Comparison of ENCODE assay signal across 18 cellular contexts in genomic region chr1:34896612-34897011, GRCh38. TPM values are rescaled to one million over a fixed set of nuclear protein-coding genes. Genes with fewer than 3 reads are reported as not detected.
A peak's percentile ranks its signal among the peaks of the same experiment; 100 is the strongest.
DNase-seq lines count a peak whose midpoint lies in the region; ATAC-seq and TF ChIP-seq lines count a peak whose summit lies in the region.
"Had no signal": no experiment of that assay in that cellular context is flagged by ENCODE, and none has a peak within 500 bp of the region (broad histone marks: within the 10 kb centered on the region; RNA-seq: fewer than 3 reads in every experiment).

No MANE protein-coding gene starts in this region.

- 56% methylated on average over 1 of the region's 1 CpG for whole genome bisulfite sequencing in esophagus muscularis mucosa

- ATAC-seq in GM21528 (IDR thresholded peaks at IDR 0.05; ENCODE audit: low FRiP score, unreplicated experiment): no peak
- no peak for ATAC-seq in naive thymus-derived CD4-positive, alpha-beta T cell
- no peak for ATAC-seq in stimulated activated naive B cell treated with anti-CD40 and anti-IgM and Interleukin-4, amounts not matched to agents 10 μg/mL and 1 μg/mL and 100 μg/mL, for 72 hours (replicated peaks)
- ATAC-seq: activated naive CD8-positive, alpha-beta T cell treated with anti-CD3 and anti-CD28 coated beads, Interleukin-2, amount 50 U/mL, for 24 hours; left ventricle myocardium superior had no signal

- peaks cover 23% of the 10 kb centered on the region for H3K27me3 ChIP-seq in A673 (replicated peaks; ENCODE audit: insufficient read depth, low read depth, low read length, poor library complexity)
- no peaks in the 10 kb centered on the region for H3K27me3 ChIP-seq in OCI-LY3 (ENCODE audit: low read depth, low read length)
- peaks cover 0 to 13% (median 0%) of the 10 kb centered on the region in 4 donors for H3K27me3 ChIP-seq in esophagus muscularis mucosa
- H3K27me3 ChIP-seq in naive thymus-derived CD4-positive, alpha-beta T cell (ENCODE audit: control insufficient read depth in 2 of 2, insufficient read depth in 2 of 2, low read length in 2 of 2): no peaks in the 10 kb centered on the region
- H3K27me3 ChIP-seq: breast epithelium, upper lobe of left lung had no signal

- CTCF ChIA-PET in A673 (lab: Charles Lee): no interaction called here
- CTCF ChIA-PET in naive thymus-derived CD4-positive, alpha-beta T cell (lab: Charles Lee): interaction anchor here (1.1 kb wide), 1 partner anchor 395 kb away, joined by 3 read pairs; no protein-coding TSS in a partner anchor

- H3K4me3 ChIP-seq in A673 (ENCODE audit: low read depth, low read length, poor library complexity, severe bottlenecking) (no peak overlapping the region), OCI-LY3 (ENCODE audit: low read length) (no peak overlapping the region), epithelial cell of proximal tubule (ENCODE audit: low read depth, low read length) (no peak overlapping the region), esophagus muscularis mucosa (no peak overlapping the region)
- no peak overlapping the region for H3K4me3 ChIP-seq in naive thymus-derived CD4-positive, alpha-beta T cell (ENCODE audit: low read length)
- H3K4me3 ChIP-seq: breast epithelium, upper lobe of left lung had no signal

- H3K27ac Mint-ChIP-seq in naive thymus-derived CD4-positive, alpha-beta T cell: no peak overlapping the region
- no peak overlapping the region for H3K27ac Mint-ChIP-seq in stimulated activated naive B cell treated with anti-CD40 and anti-IgM and Interleukin-4, amounts not matched to agents 10 μg/mL and 1 μg/mL and 100 μg/mL, for 72 hours
- H3K27ac Mint-ChIP-seq: activated naive CD8-positive, alpha-beta T cell treated with anti-CD3 and anti-CD28 coated beads, Interleukin-2, amount 50 U/mL, for 24 hours had no signal

- peaks cover 8% of the 10 kb centered on the region for H3K9me3 ChIP-seq in A673 (ENCODE audit: low read depth, low read length, poor library complexity, severe bottlenecking)
- no peaks in the 10 kb centered on the region for H3K9me3 ChIP-seq in OCI-LY3 (ENCODE audit: insufficient read depth, low read length)
- peaks cover 0 to 17% (median 6%) of the 10 kb centered on the region in 4 donors for H3K9me3 ChIP-seq in esophagus muscularis mucosa
- H3K9me3 ChIP-seq in naive thymus-derived CD4-positive, alpha-beta T cell (ENCODE audit: control insufficient read depth in 2 of 3, low read length in 3 of 3): peaks cover 0 to 16% (median 3%) of the 10 kb centered on the region in 3 experiments

- H3K27ac ChIP-seq in A673 (ENCODE audit: low read depth, low read length, poor library complexity, severe bottlenecking) (no peak overlapping the region), OCI-LY3 (ENCODE audit: low read length) (no peak overlapping the region), esophagus muscularis mucosa (replicated peaks in 1 of 4) (no peak overlapping the region)
- no peak overlapping the region for H3K27ac ChIP-seq in naive thymus-derived CD4-positive, alpha-beta T cell (ENCODE audit: low read depth, low read length)
- H3K27ac ChIP-seq: breast epithelium, upper lobe of left lung had no signal

- TF ChIP-seq CTCF in A673 (conservative IDR thresholded peaks at IDR 0.05; ENCODE audit: low read depth, low read length): 0 out of 2 replicates have a peak, but pooled peaks have one; percentile 18
- peak; percentile 25 for TF ChIP-seq CTCF in GM13976 (IDR thresholded peaks at IDR 0.05; ENCODE audit: borderline replicate concordance, control extremely low read depth, extremely low read depth, insufficient read depth, missing control alignments)
- TF ChIP-seq CTCF in OCI-LY3 (IDR thresholded peaks at IDR 0.05; ENCODE audit: low read depth, low read length): peak; percentile 33
- TF ChIP-seq CTCF in epithelial cell of proximal tubule (conservative IDR thresholded peaks at IDR 0.05; ENCODE audit: low read depth, low read length): peak; percentile 34
- TF ChIP-seq CTCF in esophagus muscularis mucosa (IDR thresholded peaks at IDR 0.05): no peak

- no peak overlapping the region for H3K4me3 Mint-ChIP-seq in naive thymus-derived CD4-positive, alpha-beta T cell
- H3K4me3 Mint-ChIP-seq in stimulated activated naive B cell treated with anti-CD40 and anti-IgM and Interleukin-4, amounts not matched to agents 10 μg/mL and 1 μg/mL and 100 μg/mL, for 72 hours: no peak overlapping the region
- H3K4me3 Mint-ChIP-seq: activated naive CD8-positive, alpha-beta T cell treated with anti-CD3 and anti-CD28 coated beads, Interleukin-2, amount 50 U/mL, for 24 hours had no signal

- TF ChIP-seq EP300 in esophagus muscularis mucosa (IDR thresholded peaks at IDR 0.05): no peak

- POLR2A ChIA-PET in A673 (lab: Charles Lee; ENCODE audit: low non-redundant PET): no interaction called here
- POLR2A ChIA-PET in naive thymus-derived CD4-positive, alpha-beta T cell (lab: Charles Lee): interaction anchor here (0.6 kb wide), 1 partner anchor 405 kb away, joined by 12 read pairs; no protein-coding TSS in a partner anchor

- no TSS peak for BruUV-seq in A673 (replicated peaks; lab: Mats Ljungman, UMichigan)

- H3K36me3 ChIP-seq in A673 (ENCODE audit: insufficient read depth, low read length, poor library complexity, severe bottlenecking) (no peaks in the 10 kb centered on the region), OCI-LY3 (replicated peaks; ENCODE audit: low read depth, low read length) (no peaks in the 10 kb centered on the region), esophagus muscularis mucosa (no peaks in the 10 kb centered on the region)
- no peaks in the 10 kb centered on the region for H3K36me3 ChIP-seq in naive thymus-derived CD4-positive, alpha-beta T cell (ENCODE audit: control insufficient read depth in 2 of 3, insufficient read depth in 3 of 3, low read length in 3 of 3)
- H3K36me3 ChIP-seq: breast epithelium, upper lobe of left lung had no signal

- peaks cover 7 to 22% (median 18%) of the 10 kb centered on the region in 5 donors for H3K27me3 Mint-ChIP-seq in naive thymus-derived CD4-positive, alpha-beta T cell
- no peaks in the 10 kb centered on the region for H3K27me3 Mint-ChIP-seq in stimulated activated naive B cell treated with anti-CD40 and anti-IgM and Interleukin-4, amounts not matched to agents 10 μg/mL and 1 μg/mL and 100 μg/mL, for 72 hours

- DNase-seq in A673 (ENCODE audit: low spot score) (no peak), GM13976 (ENCODE audit: low spot score) (no peak), epithelial cell of proximal tubule (ENCODE audit: low read depth) (no peak), esophagus muscularis mucosa (ENCODE audit: extremely low spot score) (no peak)
- no peak for DNase-seq in naive thymus-derived CD4-positive, alpha-beta T cell
- no peak for DNase-seq in stimulated activated naive B cell treated with anti-CD40 and anti-IgM and Interleukin-4, amounts not matched to agents 10 μg/mL and 1 μg/mL and 100 μg/mL, for 72 hours
- DNase-seq: activated naive CD8-positive, alpha-beta T cell treated with anti-CD3 and anti-CD28 coated beads, Interleukin-2, amount 50 U/mL, for 24 hours; dermis blood vessel endothelial cell; erythroblast; left ventricle myocardium superior; MM.1S; NCI-H1694 treated with DMSO at 0.1 percent for 48 hours; SHP77; stimulated activated CD4-positive, alpha-beta T cell treated with anti-CD3 and anti-CD28 coated beads, Interleukin-2, amount 100 ng/mL, for 24 hours; upper lobe of left lung had no signal

- H4K20me1 ChIP-seq in OCI-LY3 (ENCODE audit: insufficient read depth, low read length): no peaks in the 10 kb centered on the region

- peaks cover 0 to 8% (median 0%) of the 10 kb centered on the region in 7 donors for H3K4me1 Mint-ChIP-seq in naive thymus-derived CD4-positive, alpha-beta T cell
- peaks cover 10 to 11% of the 10 kb centered on the region in 2 donors for H3K4me1 Mint-ChIP-seq in stimulated activated naive B cell treated with anti-CD40 and anti-IgM and Interleukin-4, amounts not matched to agents 10 μg/mL and 1 μg/mL and 100 μg/mL, for 72 hours
- H3K4me1 Mint-ChIP-seq: activated naive CD8-positive, alpha-beta T cell treated with anti-CD3 and anti-CD28 coated beads, Interleukin-2, amount 50 U/mL, for 24 hours had no signal

- H3K79me2 ChIP-seq in OCI-LY3 (ENCODE audit: low read length): no peaks in the 10 kb centered on the region

- H2AFZ ChIP-seq in OCI-LY3 (ENCODE audit: low read depth, low read length): no peak overlapping the region

- no peak for TF ChIP-seq POLR2A in esophagus muscularis mucosa (IDR thresholded peaks at IDR 0.05; ENCODE audit: low read depth)

- H3K4me2 ChIP-seq in OCI-LY3 (ENCODE audit: low read length): no peak overlapping the region

- in situ Hi-C loops in GM13976 (cut with MboI; ENCODE audit: low sequenced_read_pairs, unreplicated experiment): no loop called here

- H3K9me3 Mint-ChIP-seq in naive thymus-derived CD4-positive, alpha-beta T cell: peaks cover 0 to 17% (median 11%) of the 10 kb centered on the region in 11 donors
- peaks cover 4 to 7% of the 10 kb centered on the region in 2 donors for H3K9me3 Mint-ChIP-seq in stimulated activated naive B cell treated with anti-CD40 and anti-IgM and Interleukin-4, amounts not matched to agents 10 μg/mL and 1 μg/mL and 100 μg/mL, for 72 hours

- intact Hi-C loops in A673 (cut with micrococcal nuclease; ENCODE audit: unreplicated experiment) (no loop called here), esophagus muscularis mucosa (cut with DNase I) (no loop called here)
- intact Hi-C loops in naive thymus-derived CD4-positive, alpha-beta T cell (cut with micrococcal nuclease): no loop called here

- H3K9ac ChIP-seq in OCI-LY3 (ENCODE audit: low read length): no peak overlapping the region

- H3K4me1 ChIP-seq in A673 (ENCODE audit: insufficient read depth, low read length, poor library complexity, severe bottlenecking) (no peaks in the 10 kb centered on the region), OCI-LY3 (ENCODE audit: low read length) (no peaks in the 10 kb centered on the region), esophagus muscularis mucosa (peaks cover 0 to 7% (median 2%) of the 10 kb centered on the region in 4 donors)
- H3K4me1 ChIP-seq in naive thymus-derived CD4-positive, alpha-beta T cell (ENCODE audit: control insufficient read depth in 2 of 2, insufficient read depth in 2 of 2, low read length in 2 of 2): no peaks in the 10 kb centered on the region
- H3K4me1 ChIP-seq: breast epithelium, upper lobe of left lung had no signal

- peaks cover 0 to 6% (median 5%) of the 10 kb centered on the region in 5 donors for H3K36me3 Mint-ChIP-seq in naive thymus-derived CD4-positive, alpha-beta T cell
- peaks cover 10 to 12% of the 10 kb centered on the region in 2 donors for H3K36me3 Mint-ChIP-seq in stimulated activated naive B cell treated with anti-CD40 and anti-IgM and Interleukin-4, amounts not matched to agents 10 μg/mL and 1 μg/mL and 100 μg/mL, for 72 hours

RNA-seq across cellular contexts. Expression of gene DLGAP3, which starts 32.8 kb away (rescaled TPM):
- 0.66 TPM in 1 of 2 replicates, not detected in the other for total RNA-seq in A673 (2021)
- total RNA-seq in epithelial cell of proximal tubule: 0.22 and 0.81 TPM in 2 replicates
- under 1 TPM; 0.06 to 0.83 (median 0.40) TPM for total RNA-seq in esophagus muscularis mucosa
- 1 to 10 TPM in 4 of 5 experiments, under 1 TPM in 1; 0.29 to 1.4 (median 1.2) TPM for total RNA-seq in naive thymus-derived CD4-positive, alpha-beta T cell
- polyA plus RNA-seq in naive thymus-derived CD4-positive, alpha-beta T cell: under 1 TPM in 1 of 2 donors, not detected in 1; 0.13 TPM

RNA-seq across cellular contexts. Expression of gene SMIM12, which starts 37.1 kb away (rescaled TPM):
- total RNA-seq in A673 (2021): 34.7 and 37.5 TPM in 2 replicates
- total RNA-seq in epithelial cell of proximal tubule: 30.8 and 54.0 TPM in 2 replicates
- 10 to 100 TPM; 29.5 to 45.4 (median 39.0) TPM for total RNA-seq in esophagus muscularis mucosa
- 10 to 100 TPM; 29.1 to 46.4 (median 38.2) TPM for total RNA-seq in naive thymus-derived CD4-positive, alpha-beta T cell
- 10 to 100 TPM; 60.9 to 74.3 TPM for polyA plus RNA-seq in naive thymus-derived CD4-positive, alpha-beta T cell

Comparison
In these comparisons a context has a peak if more than half of its experiments do, and no peak if none do; other contexts are left out.
1. CTCF ChIP-seq: peak in A673 (single experiment), GM13976 (single experiment), OCI-LY3 (single experiment) and epithelial cell of proximal tubule (single experiment); none in esophagus muscularis mucosa (0 of 3).